Comparison of ENCODE assay signal across 22 cellular contexts in the genomic region with DNA sequence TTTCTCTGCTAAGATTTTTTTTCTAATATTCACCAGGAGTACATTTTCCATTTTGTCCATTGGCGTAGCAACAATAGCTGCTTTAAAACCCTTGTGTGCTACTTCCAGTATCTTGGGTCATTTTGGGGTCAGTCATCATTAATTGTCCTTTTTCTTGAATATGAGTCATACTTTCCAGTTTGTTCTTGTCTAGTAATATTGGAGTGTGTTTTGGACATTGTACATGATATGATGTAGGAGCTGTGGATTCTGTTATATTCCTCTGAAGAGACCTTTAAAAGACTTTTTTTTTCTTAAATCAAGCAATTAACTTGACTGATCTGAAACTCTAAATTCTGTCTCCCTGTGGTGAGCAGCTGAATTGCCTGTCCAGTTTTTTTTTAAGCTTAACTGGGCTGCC. TPM values are rescaled to one million over a fixed set of nuclear protein-coding genes. Genes with fewer than 3 reads are reported as not detected.
DNase-seq lines count a peak whose midpoint lies in the region; ATAC-seq and TF ChIP-seq lines count a peak whose summit lies in the region.
"Had no signal": no experiment of that assay in that cellular context is flagged by ENCODE, and none has a peak within 500 bp of the region (broad histone marks: within the 10 kb centered on the region; RNA-seq: fewer than 3 reads in every experiment).

No MANE protein-coding gene starts in this region.

- no peak for TF ChIP-seq POLR2A in HCT116 (IDR thresholded peaks at IDR 0.05; ENCODE audit: borderline replicate concordance, extremely low read depth, insufficient read depth, insufficient read length)

- in situ Hi-C loops in astrocyte of the spinal cord (cut with HindIII; ENCODE audit: low sequenced_read_pairs) = no loop called here

- H3K9ac ChIP-seq in HCT116 (ENCODE audit: low read length) (no peak overlapping the region), fibroblast of lung (ENCODE audit: insufficient read depth, low read length) (no peak overlapping the region)

- intact Hi-C loops in HCT116 (cut with micrococcal nuclease) = no loop called here

- no peak overlapping the region for H3K4me3 ChIP-seq in HCT116 (replicated peaks in 1 of 2; ENCODE audit: low read depth in 1 of 2, low read length in 2 of 2)
- no peak overlapping the region for H3K4me3 ChIP-seq in astrocyte of the spinal cord (ENCODE audit: low read depth, low read length)
- H3K4me3 ChIP-seq in fibroblast of lung (replicated peaks in 1 of 4; ENCODE audit: control extremely low read depth in 1 of 4, insufficient read depth in 1 of 4, low read depth in 3 of 4, low read length in 4 of 4) = no peak overlapping the region
- no peak overlapping the region for H3K4me3 ChIP-seq in osteoblast (ENCODE audit: insufficient read depth, low read length)
- H3K4me3 ChIP-seq: esophagus squamous epithelium, spleen, thoracic aorta had no signal

- H3K27ac ChIP-seq in HCT116 (ENCODE audit: low read depth, low read length) = no peak overlapping the region
- no peak overlapping the region for H3K27ac ChIP-seq in fibroblast of lung (ENCODE audit: insufficient read depth, low read length)
- H3K27ac ChIP-seq in osteoblast (ENCODE audit: low read depth, low read length) = no peak overlapping the region
- H3K27ac ChIP-seq in RWPE1 = no peak overlapping the region
- H3K27ac ChIP-seq: esophagus squamous epithelium, spleen, thoracic aorta, VCaP had no signal

- TF ChIP-seq RAD21 in HCT116 (IDR thresholded peaks at IDR 0.05; ENCODE audit: low read depth) = no peak

- peak in 2 of 3 experiments; percentile 18 to 35; a peak in 2 of 6 replicates for TF ChIP-seq CTCF in HCT116 (IDR thresholded peaks at IDR 0.05 in 2 of 3, conservative IDR thresholded peaks at IDR 0.05 in 1 of 3; ENCODE audit: borderline replicate concordance in 1 of 3, insufficient read depth in 1 of 3, low read depth in 2 of 3, low read length in 2 of 3)
- no peak for TF ChIP-seq CTCF in astrocyte of the spinal cord (IDR thresholded peaks at IDR 0.05; ENCODE audit: low read depth, low read length)
- TF ChIP-seq CTCF in fibroblast of lung (conservative IDR thresholded peaks at IDR 0.05 in 1 of 2, IDR thresholded peaks at IDR 0.05 in 1 of 2; ENCODE audit: low read depth in 1 of 2, low read length in 2 of 2) = no peak
- TF ChIP-seq CTCF in osteoblast (IDR thresholded peaks at IDR 0.05; ENCODE audit: extremely low read depth, low read depth, low read length) = no peak
- TF ChIP-seq CTCF in RWPE1 (conservative IDR thresholded peaks at IDR 0.05; ENCODE audit: low read depth) = no peak

- H3K9me3 ChIP-seq in HCT116 (ENCODE audit: control insufficient read depth in 1 of 2, insufficient read depth in 1 of 2, low read depth in 1 of 2, low read length in 2 of 2) (peaks cover 8 to 13% of the 10 kb centered on the region in 2 experiments; a peak in 3 of 4 replicates), fibroblast of lung (ENCODE audit: control insufficient read depth, insufficient read depth, low read depth, low read length) (no peaks in the 10 kb centered on the region), osteoblast (ENCODE audit: low read depth, low read length) (no peaks in the 10 kb centered on the region)

- RAD21 ChIA-PET in HCT116 (lab: Charles Lee; ENCODE audit: low non-redundant PET in 1 of 2, low total read pairs in 2 of 2, uncharacterized antibody in 2 of 2, unreplicated experiment in 2 of 2) = no interaction called here

- H3K79me2 ChIP-seq in HCT116 (ENCODE audit: insufficient read depth, low read length) = peaks cover 63% of the 10 kb centered on the region
- H3K79me2 ChIP-seq in fibroblast of lung (ENCODE audit: control insufficient read depth, insufficient read depth, low read length) = no peaks in the 10 kb centered on the region
- peaks cover 56% of the 10 kb centered on the region for H3K79me2 ChIP-seq in osteoblast (ENCODE audit: insufficient read depth, low read length)

- no peak for ATAC-seq in HCT116
- no peak for ATAC-seq in GM18909 (IDR thresholded peaks at IDR 0.05; ENCODE audit: poor library complexity, unreplicated experiment)
- ATAC-seq: naive thymus-derived CD4-positive, alpha-beta T cell had no signal

- POLR2A ChIA-PET in HCT116 (lab: Charles Lee) = no interaction called here
- POLR2A ChIA-PET in RWPE1 (lab: Yijun Ruan, JAX; ENCODE audit: low non-redundant PET) = no interaction called here

- CTCF ChIA-PET in HCT116 (lab: Charles Lee) (no interaction called here), RWPE1 (lab: Yijun Ruan, JAX) (no interaction called here)

- H4K20me1 ChIP-seq in HCT116 (ENCODE audit: insufficient read depth) (no peaks in the 10 kb centered on the region), fibroblast of lung (ENCODE audit: control insufficient read depth, extremely low read depth, insufficient read depth, low read length) (no peaks in the 10 kb centered on the region), osteoblast (ENCODE audit: insufficient read depth, low read length) (peaks cover 14% of the 10 kb centered on the region)

- BruUV-seq in HCT116 (replicated peaks; lab: Mats Ljungman, UMichigan) = no TSS peak

- DNase-seq in COLO829 (ENCODE audit: low spot score) (peak; percentile 12), HCT116 (ENCODE audit: low read depth, low spot score) (no peak), astrocyte of the spinal cord (ENCODE audit: low read depth, low spot score) (peak; percentile 29), fibroblast of lung (ENCODE audit: low read depth in 2 of 2) (peak; percentile 8 to 75), osteoblast (ENCODE audit: insufficient read length, low spot score, missing footprints) (no peak), RWPE1 (ENCODE audit: low spot score) (no peak)
- DNase-seq in stimulated activated CD4-positive, alpha-beta T cell treated with anti-CD3 and anti-CD28 coated beads, Interleukin-4, amount 100 ng/mL, for 1 hour = no peak
- DNase-seq: activated gamma-delta T cell; CD4-positive, alpha-beta T cell; DMS153; esophagus squamous epithelium; KG1; naive thymus-derived CD4-positive, alpha-beta T cell; NCI-H1048; NCI-H1930; retina; spleen; stimulated activated CD4-positive, alpha-beta T cell treated with anti-CD3 and anti-CD28 coated beads, Interleukin-4, amount 100 ng/mL, for 24 hours; stimulated activated naive CD4-positive, alpha-beta T cell treated with Interleukin-2 at 50 U/mL for 16 hours had no signal

- no peak overlapping the region for H3K4me2 ChIP-seq in HCT116 (ENCODE audit: low read length)
- no peak overlapping the region for H3K4me2 ChIP-seq in fibroblast of lung (ENCODE audit: extremely low read depth, insufficient read depth, low read length)
- H3K4me2 ChIP-seq in osteoblast (ENCODE audit: insufficient read depth, low read length) = no peak overlapping the region

- H2AFZ ChIP-seq in HCT116 (ENCODE audit: low read depth, low read length, poor library complexity, severe bottlenecking) (no peak overlapping the region), fibroblast of lung (ENCODE audit: low read length) (no peak overlapping the region), osteoblast (ENCODE audit: low read length) (no peak overlapping the region)

- H3K36me3 ChIP-seq in HCT116 (ENCODE audit: control insufficient read depth in 1 of 2, insufficient read depth in 2 of 2, low read length in 2 of 2) (0 out of 4 replicates have a peak, but pooled peaks cover 0 to 5% of the 10 kb centered on the region in 2 experiments), fibroblast of lung (ENCODE audit: control insufficient read depth, insufficient read depth, low read length) (no peaks in the 10 kb centered on the region), osteoblast (ENCODE audit: insufficient read depth, low read length) (peaks cover 4% of the 10 kb centered on the region)
- H3K36me3 ChIP-seq: thoracic aorta had no signal

- H3K4me1 ChIP-seq in HCT116 (ENCODE audit: control insufficient read depth in 1 of 2, insufficient read depth in 2 of 2, low read length in 2 of 2) (no peaks in the 10 kb centered on the region), fibroblast of lung (ENCODE audit: control insufficient read depth, extremely low read depth, insufficient read depth, low read length) (peaks cover 5% of the 10 kb centered on the region), osteoblast (ENCODE audit: insufficient read depth, low read length) (peaks cover 14% of the 10 kb centered on the region)
- H3K4me1 ChIP-seq: spleen had no signal

- no peaks in the 10 kb centered on the region for H3K9me2 ChIP-seq in HCT116 (ENCODE audit: insufficient read depth)

- no peaks in the 10 kb centered on the region for H3K27me3 ChIP-seq in HCT116 (ENCODE audit: insufficient read depth, low read length)
- no peaks in the 10 kb centered on the region for H3K27me3 ChIP-seq in fibroblast of lung (ENCODE audit: control insufficient read depth, insufficient read depth, low read length)
- no peaks in the 10 kb centered on the region for H3K27me3 ChIP-seq in osteoblast (ENCODE audit: insufficient read depth, low read length)
- H3K27me3 ChIP-seq: esophagus squamous epithelium, spleen had no signal

TF ChIP-seq in HCT116, 20 proteins besides CTCF, POLR2A, EP300 and RAD21:
- TF ChIP-seq CBX3 (IDR thresholded peaks at IDR 0.05; ENCODE audit: low read depth) (peak; percentile 54; the same call in 1 of the 2 replicates), JUND (IDR thresholded peaks at IDR 0.05) (no peak)

RNA-seq across cellular contexts. Expression of a gene that starts 40.8 kb away (rescaled TPM):
- 66.6 TPM for total RNA-seq in HCT116 (2021; ENCODE audit: unreplicated experiment)
- polyA plus RNA-seq in HCT116 (2012) = 13.4 and 16.7 TPM in 2 replicates
- total RNA-seq in fibroblast of lung = 18.0 and 22.1 TPM in 2 replicates
- polyA plus RNA-seq in fibroblast of lung = 12.8 and 15.9 TPM in 2 replicates
- 11.0 and 12.9 TPM in 2 replicates for polyA plus RNA-seq in fibroblast of lung (2012)
- 0.63 and 3.1 TPM in 2 replicates for polyA minus RNA-seq in fibroblast of lung (ENCODE audit: low replicate concordance)
- total RNA-seq in osteoblast = 32.1 and 34.0 TPM in 2 replicates

Comparison
In these comparisons a context has a peak if more than half of its experiments do, and no peak if none do; other contexts are left out.
1. DNase-seq: peak in COLO829 (single experiment), astrocyte of the spinal cord (single experiment) and fibroblast of lung (2 of 2); none in HCT116 (single experiment), osteoblast (single experiment), stimulated activated CD4-positive, alpha-beta T cell treated with anti-CD3 and anti-CD28 coated beads, Interleukin-4, amount 100 ng/mL, for 1 hour (single experiment) and RWPE1 (single experiment).
2. CTCF ChIP-seq: peak in HCT116 (2 of 3); none in astrocyte of the spinal cord (single experiment), fibroblast of lung (0 of 2), osteoblast (single experiment) and RWPE1 (single experiment).